In genomic region chr10:102064868-102065560, GRCh38 we compare ENCODE assay signal across 1 cellular context.
TF ChIP-seq lines count a peak whose summit lies in the region.

HPS6 (plus strand) TSS chr10:102065349; CDS start chr10:102065475, 126 bp downstream.

TF ChIP-seq in K562, 482 proteins besides CTCF, POLR2A, EP300 and RAD21 (continued from another document and continues in another):
- TF ChIP-seq ZNF592 (IDR thresholded peaks at IDR 0.05): no peak
- TF ChIP-seq RAD51 (IDR thresholded peaks at IDR 0.05; ENCODE audit: borderline replicate concordance, low read depth): no peak
- no peak for TF ChIP-seq ARID2 (IDR thresholded peaks at IDR 0.05)
- TF ChIP-seq BCLAF1 (IDR thresholded peaks at IDR 0.05; ENCODE audit: borderline replicate concordance in 1 of 2, control insufficient read depth in 1 of 2, low read depth in 2 of 2, low read length in 1 of 2): no peak
- TF ChIP-seq ELF2 (CRISPR knock-in tag; IDR thresholded peaks at IDR 0.05): peak; percentile 93
- peak; percentile 75; the same call in 1 of the 2 replicates for TF ChIP-seq SIN3B (IDR thresholded peaks at IDR 0.05; ENCODE audit: low read depth)
- no peak for TF ChIP-seq KLF13 (tag; IDR thresholded peaks at IDR 0.05; ENCODE audit: borderline replicate concordance, low read depth)
- TF ChIP-seq ZBTB8A (IDR thresholded peaks at IDR 0.05; ENCODE audit: partially characterized antibody): no peak
- no peak for TF ChIP-seq ZNF551 (CRISPR knock-in tag; IDR thresholded peaks at IDR 0.05)
- TF ChIP-seq NCOA2 (IDR thresholded peaks at IDR 0.05; ENCODE audit: partially characterized antibody in 2 of 2): no peak
- no peak for TF ChIP-seq ZNF431 (CRISPR knock-in tag; IDR thresholded peaks at IDR 0.05)
- TF ChIP-seq FOXK2 (conservative IDR thresholded peaks at IDR 0.05 in 1 of 2, IDR thresholded peaks at IDR 0.05 in 1 of 2; ENCODE audit: low read depth in 2 of 2): peak; percentile 93 to 94
- no peak for TF ChIP-seq ZNF57 (CRISPR knock-in tag; IDR thresholded peaks at IDR 0.05)
- peak; percentile 40 for TF ChIP-seq FOSL1 (tag; conservative IDR thresholded peaks at IDR 0.05)
- TF ChIP-seq BACH1 (tag; IDR thresholded peaks at IDR 0.05): no peak
- no peak for TF ChIP-seq ZNF717 (CRISPR knock-in tag; IDR thresholded peaks at IDR 0.05)
- TF ChIP-seq ZKSCAN1 (IDR thresholded peaks at IDR 0.05; ENCODE audit: low read depth, low read length): no peak
- TF ChIP-seq U2AF2 (optimal IDR thresholded peaks at IDR 0.05; ENCODE audit: low read depth, low read length): no peak
- TF ChIP-seq ATF4 (CRISPR knock-in tag; IDR thresholded peaks at IDR 0.05): no peak
- no peak for TF ChIP-seq KLF6 (CRISPR knock-in tag; IDR thresholded peaks at IDR 0.05; ENCODE audit: borderline replicate concordance)
- no peak for TF ChIP-seq MEF2A (IDR thresholded peaks at IDR 0.05; ENCODE audit: control insufficient read depth, low read depth, low read length)
- no peak for TF ChIP-seq TFAM (CRISPR knock-in tag; conservative IDR thresholded peaks at IDR 0.05)
- no peak for TF ChIP-seq MAFF (IDR thresholded peaks at IDR 0.05; ENCODE audit: low read length)
- no peak for TF ChIP-seq GTF2E2 (tag; IDR thresholded peaks at IDR 0.05)
- TF ChIP-seq ZNF785 (CRISPR knock-in tag; IDR thresholded peaks at IDR 0.05): no peak
- TF ChIP-seq LARP7 (IDR thresholded peaks at IDR 0.05): no peak
- no peak for TF ChIP-seq TEAD4 (IDR thresholded peaks at IDR 0.05; ENCODE audit: low read length)
- no peak for TF ChIP-seq TEAD4 (CRISPR knock-in tag; IDR thresholded peaks at IDR 0.05; ENCODE audit: borderline replicate concordance)
- TF ChIP-seq PCBP2 (IDR thresholded peaks at IDR 0.05; ENCODE audit: low read depth, low read length, poor library complexity, severe bottlenecking): no peak
- TF ChIP-seq HCFC1 (IDR thresholded peaks at IDR 0.05; ENCODE audit: low read depth, low read length): peak; percentile 59
- no peak for TF ChIP-seq SMARCB1 (IDR thresholded peaks at IDR 0.05; ENCODE audit: insufficient read length, low read depth)
- no peak for TF ChIP-seq POU5F1 (IDR thresholded peaks at IDR 0.05; ENCODE audit: borderline replicate concordance, low read depth, low read length, partially characterized antibody)
- TF ChIP-seq CREB3 (tag; conservative IDR thresholded peaks at IDR 0.05; ENCODE audit: low read depth): no peak
- no peak for TF ChIP-seq SMARCC2 (IDR thresholded peaks at IDR 0.05; ENCODE audit: low read depth)
- TF ChIP-seq MCM7 (IDR thresholded peaks at IDR 0.05): no peak
- peak; percentile 33 for TF ChIP-seq KDM5B (IDR thresholded peaks at IDR 0.05; ENCODE audit: insufficient replicate concordance, low read depth, low read length)
- TF ChIP-seq GATAD2A (IDR thresholded peaks at IDR 0.05): no peak
- no peak for TF ChIP-seq SIRT6 (IDR thresholded peaks at IDR 0.05; ENCODE audit: low read depth, low read length)
- TF ChIP-seq TCF15 (CRISPR knock-in tag; IDR thresholded peaks at IDR 0.05): no peak
- TF ChIP-seq ZNF780A (CRISPR knock-in tag; IDR thresholded peaks at IDR 0.05): no peak
- TF ChIP-seq TRIM28 (IDR thresholded peaks at IDR 0.05): no peak
- peak; percentile 38 to 53; a peak in 1 of 4 replicates for TF ChIP-seq UBTF (IDR thresholded peaks at IDR 0.05; ENCODE audit: borderline replicate concordance in 1 of 2, low read depth in 2 of 2, low read length in 2 of 2)
- TF ChIP-seq GATA2 (CRISPR knock-in tag; IDR thresholded peaks at IDR 0.05): no peak
- TF ChIP-seq MYC (IDR thresholded peaks at IDR 0.05; ENCODE audit: low read depth, low read length): peak; percentile 73; the same call in 1 of the 2 replicates
- no peak for TF ChIP-seq MYC (CRISPR knock-in tag; IDR thresholded peaks at IDR 0.05; ENCODE audit: borderline replicate concordance, low read depth)
- TF ChIP-seq RNF2 (IDR thresholded peaks at IDR 0.05): no peak
- peak; percentile 79 for TF ChIP-seq GABPA (tag; conservative IDR thresholded peaks at IDR 0.05; ENCODE audit: low read depth)
- TF ChIP-seq KLF10 (CRISPR knock-in tag; IDR thresholded peaks at IDR 0.05): no peak
- no peak for TF ChIP-seq KHSRP (IDR thresholded peaks at IDR 0.05)
- TF ChIP-seq NR2F6 (CRISPR knock-in tag; IDR thresholded peaks at IDR 0.05): no peak
- no peak for TF ChIP-seq ZNF277 (CRISPR knock-in tag; IDR thresholded peaks at IDR 0.05; ENCODE audit: borderline replicate concordance)
- peak; percentile 50 to 74; a peak in 3 of 4 replicates for TF ChIP-seq MAZ (CRISPR knock-in tag; conservative IDR thresholded peaks at IDR 0.05 in 1 of 2, IDR thresholded peaks at IDR 0.05 in 1 of 2)
- TF ChIP-seq ZNF609 (CRISPR knock-in tag; IDR thresholded peaks at IDR 0.05; ENCODE audit: borderline replicate concordance): no peak
- TF ChIP-seq RFX7 (CRISPR knock-in tag; IDR thresholded peaks at IDR 0.05): no peak
- TF ChIP-seq ETV6 (IDR thresholded peaks at IDR 0.05; ENCODE audit: borderline replicate concordance in 1 of 2, low read depth in 2 of 2, low read length in 1 of 2): no peak
- no peak for TF ChIP-seq ETV6 (CRISPR knock-in tag; IDR thresholded peaks at IDR 0.05; ENCODE audit: borderline replicate concordance)
- no peak for TF ChIP-seq ZBTB1 (CRISPR knock-in tag; IDR thresholded peaks at IDR 0.05; ENCODE audit: borderline replicate concordance, low read depth)
